1 cellular context compared by ENCODE assay signal in the genomic region with DNA sequence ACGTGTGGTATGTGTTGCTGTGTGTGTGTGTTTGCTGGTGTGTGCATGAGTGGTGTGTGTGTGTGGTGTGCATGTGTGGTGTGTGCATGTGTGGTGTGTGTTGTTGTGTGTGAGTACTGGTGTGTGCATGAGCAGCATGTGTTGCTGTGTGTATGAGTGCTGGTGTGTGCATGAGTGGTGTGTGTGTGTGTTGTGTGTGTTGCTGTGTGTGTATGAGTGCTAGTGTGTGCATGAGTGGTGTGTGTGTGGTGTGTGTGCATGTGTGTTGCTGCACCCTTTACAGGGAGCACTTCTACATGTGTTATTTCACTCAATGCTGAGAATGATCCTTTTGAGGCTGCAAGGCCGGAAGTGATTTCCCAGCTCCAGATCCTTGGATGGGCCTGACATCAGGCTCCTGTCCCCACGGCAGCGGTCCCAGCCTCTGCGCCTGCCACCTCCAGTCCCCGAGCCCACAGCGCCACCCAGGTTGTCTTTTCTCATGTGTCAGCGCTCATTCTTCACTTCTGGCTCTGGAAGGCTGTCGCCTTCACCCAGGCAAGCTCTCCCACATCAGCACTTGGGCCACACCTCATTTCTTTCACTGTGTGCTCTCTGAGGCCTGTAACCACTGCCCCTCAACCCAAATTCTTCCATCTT.
TF ChIP-seq lines count a peak whose summit lies in the region.

No MANE protein-coding gene starts in this region.

TF ChIP-seq in K562, 482 proteins besides CTCF, POLR2A, EP300 and RAD21:
- TF ChIP-seq GTF2A2 (tag; IDR thresholded peaks at IDR 0.05) (no peak), ZNF174 (CRISPR knock-in tag; IDR thresholded peaks at IDR 0.05) (no peak), PTRF (tag; IDR thresholded peaks at IDR 0.05) (no peak), PHF20 (IDR thresholded peaks at IDR 0.05; ENCODE audit: partially characterized antibody) (peak; percentile 34)
